8 cellular contexts compared by ENCODE assay signal in genomic region chr14:58166005-58166983, GRCh38. TPM values are rescaled to one million over a fixed set of nuclear protein-coding genes. Genes with fewer than 3 reads are reported as not detected.
DNase-seq lines count a peak whose midpoint lies in the region; ATAC-seq, FAIRE-seq and TF ChIP-seq lines count a peak whose summit lies in the region.

No MANE protein-coding gene starts in this region.

- peak overlapping the region; percentile 4 for H3K27ac Mint-ChIP-seq in activated naive CD4-positive, alpha-beta T cell treated with anti-CD3 and anti-CD28 coated beads for 36 hours
- H3K27ac Mint-ChIP-seq in progenitor cell of endocrine pancreas: no peak overlapping the region

- no peaks in the 10 kb centered on the region for H3K36me3 Mint-ChIP-seq in activated naive CD4-positive, alpha-beta T cell treated with anti-CD3 and anti-CD28 coated beads for 36 hours (ENCODE audit: low read depth)
- H3K36me3 Mint-ChIP-seq in progenitor cell of endocrine pancreas (ENCODE audit: insufficient read depth): no peaks in the 10 kb centered on the region

- H3K4me3 Mint-ChIP-seq in activated naive CD4-positive, alpha-beta T cell treated with anti-CD3 and anti-CD28 coated beads for 36 hours: no peak overlapping the region
- no peak overlapping the region for H3K4me3 Mint-ChIP-seq in progenitor cell of endocrine pancreas (ENCODE audit: low read depth)

- peaks cover 4% of the 10 kb centered on the region for H3K4me1 Mint-ChIP-seq in activated naive CD4-positive, alpha-beta T cell treated with anti-CD3 and anti-CD28 coated beads for 36 hours (ENCODE audit: low read depth)
- peaks cover 15% of the 10 kb centered on the region for H3K4me1 Mint-ChIP-seq in progenitor cell of endocrine pancreas (ENCODE audit: low read depth)

- peak; percentile 34 for DNase-seq in AG09319 (ENCODE audit: extremely low read depth, low read depth)
- peak; percentile 69 for DNase-seq in NCI-H1105 treated with DMSO at 0.1 percent for 48 hours (lab: John Stamatoyannopoulos, UW)
- DNase-seq in activated naive CD4-positive, alpha-beta T cell treated with anti-CD3 and anti-CD28 coated beads for 36 hours: peak; percentile 88
- peak; percentile 68 to 96 (median 90) for DNase-seq in head of caudate nucleus
- peak; percentile 72 for DNase-seq in progenitor cell of endocrine pancreas (ENCODE audit: low spot score, unreplicated experiment)
- peak; percentile 87 for DNase-seq in urothelium cell line (ENCODE audit: low spot score)

- peak; percentile 73 for FAIRE-seq in urothelium cell line (lab: Jason Lieb, UNC)

- CTCF ChIA-PET in activated naive CD4-positive, alpha-beta T cell treated with anti-CD3 and anti-CD28 coated beads for 36 hours (lab: Charles Lee): interaction anchor here (1.0 to 6.8 kb wide), 3 partner anchors 14 to 78 kb away, joined by 4 to 47 read pairs (median 6); partner anchors contain the start of gene ARMH4

- ATAC-seq in GM19351 (IDR thresholded peaks at IDR 0.05; ENCODE audit: unreplicated experiment): peak; percentile 63
- peak; percentile 90 for ATAC-seq in SK-N-SH treated with all-trans-retinoic acid at 6 μM for 48 hours

- no peaks in the 10 kb centered on the region for H3K9me3 Mint-ChIP-seq in activated naive CD4-positive, alpha-beta T cell treated with anti-CD3 and anti-CD28 coated beads for 36 hours
- no peaks in the 10 kb centered on the region for H3K9me3 Mint-ChIP-seq in progenitor cell of endocrine pancreas (ENCODE audit: low read depth)

- H3K27me3 Mint-ChIP-seq in activated naive CD4-positive, alpha-beta T cell treated with anti-CD3 and anti-CD28 coated beads for 36 hours (ENCODE audit: low read depth): peaks cover under 1% of the 10 kb centered on the region
- H3K27me3 Mint-ChIP-seq in progenitor cell of endocrine pancreas: no peaks in the 10 kb centered on the region

- TF ChIP-seq CTCF in AG09319 (IDR thresholded peaks at IDR 0.05; ENCODE audit: low read depth, low read length) (peak; percentile 89), progenitor cell of endocrine pancreas (IDR thresholded peaks at IDR 0.05; ENCODE audit: unreplicated experiment) (peak; percentile 91)

- intact Hi-C loops in activated naive CD4-positive, alpha-beta T cell treated with anti-CD3 and anti-CD28 coated beads for 36 hours (cut with micrococcal nuclease): loop anchor here (1.0 to 10.0 kb wide), 3 partner anchors 14 to 631 kb away; partner anchors contain the start of gene ARMH4
- intact Hi-C loops in head of caudate nucleus (cut with DNase I): loop anchor here (5.0 kb wide), 1 partner anchor 59 kb away; no protein-coding TSS in a partner anchor

TF ChIP-seq in SK-N-SH treated with all-trans-retinoic acid at 6 μM for 48 hours, 23 proteins besides CTCF, POLR2A, EP300 and RAD21:
- TF ChIP-seq SNAI2 (CRISPR knock-in tag; IDR thresholded peaks at IDR 0.05) (no peak), ZFP3 (CRISPR knock-in tag; IDR thresholded peaks at IDR 0.05) (no peak), TOX (CRISPR knock-in tag; IDR thresholded peaks at IDR 0.05; ENCODE audit: borderline replicate concordance) (no peak), PPARA (CRISPR knock-in tag; IDR thresholded peaks at IDR 0.05; ENCODE audit: borderline replicate concordance) (no peak), CSDC2 (CRISPR knock-in tag; IDR thresholded peaks at IDR 0.05) (no peak), OSR1 (CRISPR knock-in tag; IDR thresholded peaks at IDR 0.05) (no peak), ARNTL (CRISPR knock-in tag; IDR thresholded peaks at IDR 0.05; ENCODE audit: borderline replicate concordance, low read depth) (no peak), RARB (CRISPR knock-in tag; IDR thresholded peaks at IDR 0.05) (no peak), TCF4 (CRISPR knock-in tag; IDR thresholded peaks at IDR 0.05; ENCODE audit: borderline replicate concordance) (no peak), ZNF8 (CRISPR knock-in tag; IDR thresholded peaks at IDR 0.05) (no peak), ZNF70 (CRISPR knock-in tag; IDR thresholded peaks at IDR 0.05) (no peak)

RNA-seq across cellular contexts. Expression of gene ARMH4, which starts 14.3 kb away (rescaled TPM):
- total RNA-seq in activated naive CD4-positive, alpha-beta T cell treated with anti-CD3 and anti-CD28 coated beads for 36 hours: under 1 TPM in 1 of 2 experiments, not detected in 1; 0.43 TPM
- 31.5 and 36.2 TPM in 2 replicates for total RNA-seq in progenitor cell of endocrine pancreas

RNA-seq across cellular contexts. Expression of gene ACTR10, which starts 33.7 kb away (rescaled TPM):
- 10 to 100 TPM; 29.5 to 29.7 TPM for total RNA-seq in activated naive CD4-positive, alpha-beta T cell treated with anti-CD3 and anti-CD28 coated beads for 36 hours
- total RNA-seq in progenitor cell of endocrine pancreas: 57.5 and 64.1 TPM in 2 replicates

Comparison
In these comparisons a context has a peak if more than half of its experiments do, and no peak if none do; other contexts are left out.
1. Peak in every context shown above with its lines: DNase-seq and ATAC-seq.
2. DNase-seq: peak in every context shown above with its lines; median percentile 90 in head of caudate nucleus; 88 in activated naive CD4-positive, alpha-beta T cell treated with anti-CD3 and anti-CD28 coated beads for 36 hours; 87 in urothelium cell line; 72 in progenitor cell of endocrine pancreas; 69 in NCI-H1105 treated with DMSO at 0.1 percent for 48 hours; 34 in AG09319.
3. RNA of gene ARMH4, which starts 14.3 kb away (total RNA-seq): 31.5 to 36.2 TPM in progenitor cell of endocrine pancreas; 0.43 TPM in activated naive CD4-positive, alpha-beta T cell treated with anti-CD3 and anti-CD28 coated beads for 36 hours; every median in the first group is over 10 times any median in the second.